ENCODE assay signal across 8 cellular contexts in the genomic region with DNA sequence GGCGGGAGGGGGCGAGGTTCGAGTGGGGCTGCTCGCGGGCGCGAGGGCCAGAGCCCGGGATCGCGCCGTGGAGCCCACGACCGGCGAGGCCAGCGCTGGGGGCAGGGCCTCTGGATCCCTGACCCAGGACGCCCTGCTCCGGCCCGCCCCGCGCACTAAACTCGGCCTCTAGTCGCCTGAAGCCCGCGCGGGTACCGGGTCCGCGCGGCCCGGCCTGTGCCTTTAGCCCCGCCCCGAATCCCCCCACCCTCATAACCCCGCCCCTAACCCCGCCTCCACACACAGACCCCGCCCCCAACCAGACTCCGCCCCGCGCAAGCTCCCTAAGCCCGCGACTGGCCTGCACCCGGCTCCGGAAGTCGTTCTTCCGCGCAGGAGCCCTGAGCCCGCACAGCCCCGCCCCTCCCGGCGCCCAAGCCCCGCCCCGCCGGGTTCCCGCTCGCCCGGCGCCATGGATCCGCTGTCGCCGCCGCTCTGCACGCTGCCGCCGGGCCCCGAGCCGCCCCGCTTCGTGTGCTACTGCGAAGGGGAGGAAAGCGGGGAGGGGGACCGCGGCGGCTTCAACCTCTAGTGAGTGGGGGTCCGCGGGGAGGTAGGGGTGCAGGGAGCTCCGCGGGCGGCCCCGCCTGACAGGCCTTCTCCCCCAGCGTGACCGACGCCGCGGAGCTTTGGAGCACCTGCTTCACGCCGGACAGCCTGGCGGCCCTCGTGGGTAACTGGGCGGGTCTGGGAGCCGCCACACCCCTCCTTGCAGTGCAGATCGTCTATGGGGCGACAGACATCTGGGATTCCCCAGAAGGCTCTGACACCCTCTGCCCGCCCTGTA. TPM values are rescaled to one million over a fixed set of nuclear protein-coding genes. Genes with fewer than 3 reads are reported as not detected.
DNase-seq lines count a peak whose midpoint lies in the region; TF ChIP-seq lines count a peak whose summit lies in the region.

A gene with protein sequence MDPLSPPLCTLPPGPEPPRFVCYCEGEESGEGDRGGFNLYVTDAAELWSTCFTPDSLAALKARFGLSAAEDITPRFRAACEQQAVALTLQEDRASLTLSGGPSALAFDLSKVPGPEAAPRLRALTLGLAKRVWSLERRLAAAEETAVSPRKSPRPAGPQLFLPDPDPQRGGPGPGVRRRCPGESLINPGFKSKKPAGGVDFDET (plus strand): TSS at position 430 of the 826 bp plus-strand sequence. CDS start 22 bp downstream, at position 452.

- H3K9me3 ChIP-seq in MG63 (no peaks in the 10 kb centered on the region), SK-N-SH (no peaks in the 10 kb centered on the region), suprapubic skin (no peaks in the 10 kb centered on the region)

- peaks cover 18% of the 10 kb centered on the region; the same call in 1 of the 2 replicates for H3K79me2 ChIP-seq in SK-N-SH (ENCODE audit: insufficient read depth)

- no peaks in the 10 kb centered on the region for H3F3A ChIP-seq in SK-N-SH (replicated peaks; ENCODE audit: insufficient read depth)

- H3K36me3 Mint-ChIP-seq in activated naive CD4-positive, alpha-beta T cell treated with anti-CD3 and anti-CD28 coated beads, Interleukin-2, amount 10 ng/mL, durations not matched to agents 7 days and 5 days: peaks cover 7% of the 10 kb centered on the region

- H3K4me3 Mint-ChIP-seq in activated naive CD4-positive, alpha-beta T cell treated with anti-CD3 and anti-CD28 coated beads, Interleukin-2, amount 10 ng/mL, durations not matched to agents 7 days and 5 days: peak within 1 kb of the TSS; percentile 82

- DNase-seq in GM03348 (ENCODE audit: low spot score): peak; percentile 99
- peak; percentile 100 for DNase-seq in H7
- DNase-seq in MG63: peak; percentile 85
- DNase-seq in SK-N-SH: peak; percentile 100
- peak; percentile 96 for DNase-seq in activated naive CD4-positive, alpha-beta T cell treated with anti-CD3 and anti-CD28 coated beads, Interleukin-2, amount 10 ng/mL, durations not matched to agents 7 days and 5 days
- DNase-seq in globus pallidus (ENCODE audit: low spot score): peak; percentile 87
- peak; percentile 91 for DNase-seq in occipital lobe (lab: John Stamatoyannopoulos, UW)
- DNase-seq in suprapubic skin (ENCODE audit: low spot score in 2 of 2): peak; percentile 92 to 93

- H3K4me2 ChIP-seq in SK-N-SH: peak within 1 kb of the TSS; percentile 95

- H3K4me1 ChIP-seq in SK-N-SH (ENCODE audit: control insufficient read depth in 1 of 2, insufficient read depth in 2 of 2, low read depth in 1 of 2, low read length in 1 of 2) (peaks cover 9 to 24% of the 10 kb centered on the region in 2 experiments; a peak in 3 of 4 replicates), suprapubic skin (peaks cover 56% of the 10 kb centered on the region)

- H3K4me1 Mint-ChIP-seq in activated naive CD4-positive, alpha-beta T cell treated with anti-CD3 and anti-CD28 coated beads, Interleukin-2, amount 10 ng/mL, durations not matched to agents 7 days and 5 days: peaks cover 38% of the 10 kb centered on the region

- TF ChIP-seq EP300 in SK-N-SH (IDR thresholded peaks at IDR 0.05; ENCODE audit: borderline replicate concordance in 1 of 2, low read depth in 1 of 2, low read length in 1 of 2): no peak
- TF ChIP-seq EP300 in suprapubic skin (IDR thresholded peaks at IDR 0.05): no peak

- POLR2A ChIA-PET in SK-N-SH (lab: Yijun Ruan, JAX): interaction anchor here (0.6 to 1.8 kb wide), 3 partner anchors 22 to 48 kb away, joined by 3 to 7 read pairs (median 4); a partner anchor contains a TSS

- peaks cover 51% of the 10 kb centered on the region for H3K27me3 Mint-ChIP-seq in activated naive CD4-positive, alpha-beta T cell treated with anti-CD3 and anti-CD28 coated beads, Interleukin-2, amount 10 ng/mL, durations not matched to agents 7 days and 5 days

- H3K27ac ChIP-seq in SK-N-SH (ENCODE audit: low read depth in 2 of 2, low read length in 1 of 2) (peak within 1 kb of the TSS in 1 of 2 experiments; percentile 56; a peak in 2 of 4 replicates), suprapubic skin (peak within 1 kb of the TSS; percentile 82)

- WGBS in SK-N-SH (ENCODE audit: low lambda C conversion rate): 6% methylated on average over 25 of the region's 92 CpGs
- WGBS in suprapubic skin: under 1% methylated on average over 26 of the region's 92 CpGs

- H3K9ac ChIP-seq in SK-N-SH: peak within 1 kb of the TSS; percentile 75

- peak within 1 kb of the TSS; percentile 89 for H2AFZ ChIP-seq in SK-N-SH (ENCODE audit: low read depth)

- H3K36me3 ChIP-seq in H7 (replicated peaks; ENCODE audit: control insufficient read depth, insufficient read depth, low read length): peaks cover 2% of the 10 kb centered on the region
- H3K36me3 ChIP-seq in MG63: no peaks in the 10 kb centered on the region
- peaks cover 0 to 7% of the 10 kb centered on the region in 2 experiments for H3K36me3 ChIP-seq in SK-N-SH (replicated peaks in 1 of 2; ENCODE audit: control insufficient read depth in 1 of 2, insufficient read depth in 2 of 2, low read length in 1 of 2)
- H3K36me3 ChIP-seq in suprapubic skin: no peaks in the 10 kb centered on the region

- H3K9me3 Mint-ChIP-seq in activated naive CD4-positive, alpha-beta T cell treated with anti-CD3 and anti-CD28 coated beads, Interleukin-2, amount 10 ng/mL, durations not matched to agents 7 days and 5 days: no peaks in the 10 kb centered on the region

- H3K9me2 ChIP-seq in SK-N-SH: no peaks in the 10 kb centered on the region

- no peak for TF ChIP-seq RAD21 in SK-N-SH (IDR thresholded peaks at IDR 0.05; ENCODE audit: low read length)

- H3K27me3 ChIP-seq in H7 (ENCODE audit: control insufficient read depth, insufficient read depth, low read length) (peaks cover 4% of the 10 kb centered on the region), MG63 (no peaks in the 10 kb centered on the region), SK-N-SH (ENCODE audit: insufficient read depth) (no peaks in the 10 kb centered on the region), suprapubic skin (no peaks in the 10 kb centered on the region)

- TF ChIP-seq POLR2A in suprapubic skin (IDR thresholded peaks at IDR 0.05): no peak

- no peak for TF ChIP-seq CTCF in SK-N-SH (IDR thresholded peaks at IDR 0.05)
- no peak for TF ChIP-seq CTCF in suprapubic skin (IDR thresholded peaks at IDR 0.05)

- H3K4me3 ChIP-seq in H7 (ENCODE audit: insufficient read depth, low read depth, low read length) (peak within 1 kb of the TSS; percentile 84), MG63 (peak within 1 kb of the TSS; percentile 74), SK-N-SH (ENCODE audit: low read depth in 2 of 2, low read length in 1 of 2) (peak within 1 kb of the TSS; percentile 80 to 85), suprapubic skin (peak within 1 kb of the TSS; percentile 82)

- H3K27ac Mint-ChIP-seq in activated naive CD4-positive, alpha-beta T cell treated with anti-CD3 and anti-CD28 coated beads, Interleukin-2, amount 10 ng/mL, durations not matched to agents 7 days and 5 days: peak within 1 kb of the TSS; percentile 82

- CTCF ChIA-PET in SK-N-SH (lab: Yijun Ruan, JAX): interaction anchor here (0.6 to 6.8 kb wide), 10 partner anchors 10 to 74 kb away, joined by 3 to 68 read pairs (median 4); a partner anchor contains a TSS
- CTCF ChIA-PET in activated naive CD4-positive, alpha-beta T cell treated with anti-CD3 and anti-CD28 coated beads, Interleukin-2, amount 10 ng/mL, durations not matched to agents 7 days and 5 days (lab: Charles Lee): interaction anchor here (0.7 to 2.3 kb wide), 6 partner anchors 16 to 200 kb away, joined by 3 to 9 read pairs (median 4); no protein-coding TSS in a partner anchor

- 0 out of 2 replicates have a peak, but pooled peaks cover 3% of the 10 kb centered on the region for H4K20me1 ChIP-seq in SK-N-SH (ENCODE audit: insufficient read depth)

TF ChIP-seq in SK-N-SH, 30 proteins besides CTCF, POLR2A, EP300 and RAD21 (continues in another document):
- TF ChIP-seq RFX5 (IDR thresholded peaks at IDR 0.05; ENCODE audit: low read length) (no peak), TAF1 (IDR thresholded peaks at IDR 0.05; ENCODE audit: borderline replicate concordance, low read depth, low read length) (no peak; the same call in 1 of the 2 replicates), NRF1 (IDR thresholded peaks at IDR 0.05; ENCODE audit: low read depth, low read length) (peak; percentile 69), MEF2A (IDR thresholded peaks at IDR 0.05; ENCODE audit: borderline replicate concordance, low read depth) (no peak), TCF12 (IDR thresholded peaks at IDR 0.05) (no peak)
- TF ChIP-seq, protein P1, sequence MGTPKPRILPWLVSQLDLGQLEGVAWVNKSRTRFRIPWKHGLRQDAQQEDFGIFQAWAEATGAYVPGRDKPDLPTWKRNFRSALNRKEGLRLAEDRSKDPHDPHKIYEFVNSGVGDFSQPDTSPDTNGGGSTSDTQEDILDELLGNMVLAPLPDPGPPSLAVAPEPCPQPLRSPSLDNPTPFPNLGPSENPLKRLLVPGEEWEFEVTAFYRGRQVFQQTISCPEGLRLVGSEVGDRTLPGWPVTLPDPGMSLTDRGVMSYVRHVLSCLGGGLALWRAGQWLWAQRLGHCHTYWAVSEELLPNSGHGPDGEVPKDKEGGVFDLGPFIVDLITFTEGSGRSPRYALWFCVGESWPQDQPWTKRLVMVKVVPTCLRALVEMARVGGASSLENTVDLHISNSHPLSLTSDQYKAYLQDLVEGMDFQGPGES (IDR thresholded peaks at IDR 0.05; ENCODE audit: low read depth, low read length): no peak

RNA-seq across cellular contexts. Expression of the gene that starts here (rescaled TPM):
- 45.7 and 53.2 TPM in 2 replicates for total RNA-seq in H7 (2014; rRNA removed; shearing (Covaris generic))
- 27.5 and 63.0 TPM in 2 replicates for total RNA-seq in MG63 (2014; rRNA removed; shearing (Covaris generic); ENCODE audit: low replicate concordance)
- polyA plus RNA-seq in SK-N-SH (2012; rRNA removed): 37.8 and 52.9 TPM in 2 replicates
- polyA plus RNA-seq in SK-N-SH (2012; cell fraction: cytosol; rRNA removed): 14.7 and 23.5 TPM in 2 replicates
- polyA plus RNA-seq in SK-N-SH (2012; cell fraction: nucleus; rRNA removed): 271 and 429 TPM in 2 replicates
- total RNA-seq in occipital lobe (13.6 TPM), suprapubic skin (10 to 100 TPM; 43.2 to 68.6 (median 61.5) TPM)
